Comparison of ENCODE assay signal across 1 cellular context in the genomic region with DNA sequence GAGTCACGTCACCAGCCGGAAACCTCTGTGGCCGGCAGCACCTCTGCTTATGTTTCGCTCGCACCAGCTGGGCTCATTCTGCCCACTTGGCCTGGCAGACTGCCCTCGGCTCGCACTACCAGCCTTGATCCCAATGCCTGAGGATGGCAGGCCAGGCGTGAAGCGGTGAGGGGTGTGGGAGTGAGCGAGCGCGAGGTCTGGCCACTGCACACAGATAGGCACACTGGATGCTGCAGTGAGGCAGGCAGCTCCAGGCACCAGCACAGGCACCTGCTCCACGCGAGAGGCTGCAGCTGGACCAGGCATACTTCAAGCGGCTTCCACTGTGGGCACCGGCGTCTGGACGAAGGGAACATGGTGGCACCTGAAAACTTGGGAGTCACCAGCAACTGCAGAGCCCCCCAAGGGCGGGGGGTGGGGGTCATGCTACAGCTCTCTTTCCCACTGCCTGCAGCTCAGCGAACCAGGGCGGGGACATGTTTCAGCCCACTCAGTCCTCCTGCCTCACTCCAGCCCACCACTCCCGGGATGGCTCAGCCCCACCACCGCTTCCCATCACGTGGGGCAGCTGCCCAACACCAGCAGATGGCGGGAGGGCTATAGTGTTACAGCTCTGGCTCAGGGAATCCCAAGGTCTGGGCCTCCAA.
TF ChIP-seq lines count a peak whose summit lies in the region.

No MANE protein-coding gene starts in this region.

TF ChIP-seq in WTC11, 78 proteins besides CTCF, POLR2A, EP300 and RAD21 (continued from another document):
- TF ChIP-seq, protein P1, sequence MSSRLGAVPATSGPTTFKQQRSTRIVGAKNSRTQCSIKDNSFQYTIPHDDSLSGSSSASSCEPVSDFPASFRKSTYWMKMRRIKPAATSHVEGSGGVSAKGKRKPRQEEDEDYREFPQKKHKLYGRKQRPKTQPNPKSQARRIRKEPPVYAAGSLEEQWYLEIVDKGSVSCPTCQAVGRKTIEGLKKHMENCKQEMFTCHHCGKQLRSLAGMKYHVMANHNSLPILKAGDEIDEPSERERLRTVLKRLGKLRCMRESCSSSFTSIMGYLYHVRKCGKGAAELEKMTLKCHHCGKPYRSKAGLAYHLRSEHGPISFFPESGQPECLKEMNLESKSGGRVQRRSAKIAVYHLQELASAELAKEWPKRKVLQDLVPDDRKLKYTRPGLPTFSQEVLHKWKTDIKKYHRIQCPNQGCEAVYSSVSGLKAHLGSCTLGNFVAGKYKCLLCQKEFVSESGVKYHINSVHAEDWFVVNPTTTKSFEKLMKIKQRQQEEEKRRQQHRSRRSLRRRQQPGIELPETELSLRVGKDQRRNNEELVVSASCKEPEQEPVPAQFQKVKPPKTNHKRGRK (CRISPR knock-in tag; IDR thresholded peaks at IDR 0.05; ENCODE audit: borderline replicate concordance), result no peak
- TF ChIP-seq ZSCAN18 (CRISPR knock-in tag; IDR thresholded peaks at IDR 0.05), result no peak
- TF ChIP-seq GRHL2 (CRISPR knock-in tag; IDR thresholded peaks at IDR 0.05; ENCODE audit: insufficient replicate concordance, severe bottlenecking), result no peak
- no peak for TF ChIP-seq FOXP1 (CRISPR knock-in tag; IDR thresholded peaks at IDR 0.05; ENCODE audit: borderline replicate concordance)
- TF ChIP-seq, protein P2, sequence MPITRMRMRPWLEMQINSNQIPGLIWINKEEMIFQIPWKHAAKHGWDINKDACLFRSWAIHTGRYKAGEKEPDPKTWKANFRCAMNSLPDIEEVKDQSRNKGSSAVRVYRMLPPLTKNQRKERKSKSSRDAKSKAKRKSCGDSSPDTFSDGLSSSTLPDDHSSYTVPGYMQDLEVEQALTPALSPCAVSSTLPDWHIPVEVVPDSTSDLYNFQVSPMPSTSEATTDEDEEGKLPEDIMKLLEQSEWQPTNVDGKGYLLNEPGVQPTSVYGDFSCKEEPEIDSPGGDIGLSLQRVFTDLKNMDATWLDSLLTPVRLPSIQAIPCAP (CRISPR knock-in tag; IDR thresholded peaks at IDR 0.05), result no peak
- no peak for TF ChIP-seq NFYB (CRISPR knock-in tag; conservative IDR thresholded peaks at IDR 0.05; ENCODE audit: low read depth)
